25 cellular contexts compared by ENCODE assay signal in genomic region chr15:81942655-81943054, GRCh38.
A peak's percentile ranks its signal among the peaks of the same experiment; 100 is the strongest.
DNase-seq lines count a peak whose midpoint lies in the region; ATAC-seq, FAIRE-seq and TF ChIP-seq lines count a peak whose summit lies in the region.
"Had no signal": no experiment of that assay in that cellular context is flagged by ENCODE, and none has a peak within 500 bp of the region (broad histone marks: within the 10 kb centered on the region; RNA-seq: fewer than 3 reads in every experiment).

No MANE protein-coding gene starts in this region.

- CTCF ChIA-PET in HepG2 (lab: Yijun Ruan, JAX; ENCODE audit: low intra/inter-chr PET ratio, low total read pairs) (no interaction called here), K562 (lab: Yijun Ruan, JAX; ENCODE audit: low intra/inter-chr PET ratio) (no interaction called here)

- H2AFZ ChIP-seq in HepG2 (ENCODE audit: low read length) (no peak overlapping the region), K562 (ENCODE audit: low read depth, low read length) (no peak overlapping the region)
- H2AFZ ChIP-seq: GM23338 had no signal

- H3K4me3 Mint-ChIP-seq in type B pancreatic cell: peak overlapping the region; percentile 19
- H3K4me3 Mint-ChIP-seq: CD14-positive monocyte; CD4-positive, alpha-beta T cell; GM23338; H9 had no signal

- no peaks in the 10 kb centered on the region for H3K4me1 ChIP-seq in HepG2 (ENCODE audit: insufficient read depth, low read length)
- H3K4me1 ChIP-seq in right lobe of liver: no peaks in the 10 kb centered on the region
- H3K4me1 ChIP-seq in K562 (replicated peaks in 1 of 2; ENCODE audit: control insufficient read depth in 2 of 2, insufficient read depth in 2 of 2, low read length in 2 of 2): peaks cover 27 to 65% of the 10 kb centered on the region in 2 experiments
- no peaks in the 10 kb centered on the region for H3K4me1 ChIP-seq in stomach
- H3K4me1 ChIP-seq: A549, BE2C had no signal

- POLR2A ChIA-PET in HepG2 (lab: Yijun Ruan, JAX): no interaction called here
- POLR2A ChIA-PET in K562 (lab: Yijun Ruan, JAX): interaction anchor here (0.7 kb wide), 1 partner anchor 947 kb away, joined by 3 read pairs; no protein-coding TSS in a partner anchor

- DNase-seq in HepG2 (ENCODE audit: low spot score) (no peak), right lobe of liver (no peak), NB4 (ENCODE audit: low read depth) (peak; percentile 7), K562 (ENCODE audit: extremely low read depth in 1 of 4, low spot score in 3 of 4) (no peak), type B pancreatic cell (ENCODE audit: extremely low spot score, unreplicated experiment) (no peak), NCI-H345 (lab: John Stamatoyannopoulos, UW) (no peak), stomach (no peak), occipital lobe (lab: John Stamatoyannopoulos, UW) (no peak)
- DNase-seq: 8988T; ACHN; AML-193; BE2C; Calu3; CD4-positive, alpha-beta T cell; COR-L47; DMS153; DMS79; EL; H9 had no signal

- H3K79me2 ChIP-seq in HepG2 (ENCODE audit: insufficient read depth, low read length) (no peaks in the 10 kb centered on the region), K562 (ENCODE audit: control insufficient read depth, insufficient read depth, low read length) (no peaks in the 10 kb centered on the region)

- H4K20me1 ChIP-seq in HepG2 (ENCODE audit: insufficient read depth, low read length) (no peaks in the 10 kb centered on the region), K562 (replicated peaks; ENCODE audit: control insufficient read depth, insufficient read depth, low read length) (no peaks in the 10 kb centered on the region)
- H4K20me1 ChIP-seq: BLaER1 treated with 17β-estradiol and CSF1 and Interleukin-3, amounts not matched to agents 10 nM and 100 nM had no signal

- ATAC-seq in HepG2 (no peak), right lobe of liver (no peak), K562 (no peak)
- ATAC-seq: A549, GM12878, GM23338, HCT116 had no signal

- no peak overlapping the region for H3K27ac ChIP-seq in HepG2 (ENCODE audit: extremely low read length, insufficient read depth, low read length)
- no peak overlapping the region for H3K27ac ChIP-seq in right lobe of liver
- peak overlapping the region; percentile 56; the same call in 1 of the 3 replicates for H3K27ac ChIP-seq in K562 (ENCODE audit: extremely low read depth, low read depth, low read length)
- H3K27ac ChIP-seq in stomach: no peak overlapping the region
- H3K27ac ChIP-seq: A549; BLaER1 treated with 17β-estradiol and CSF1 and Interleukin-3, amounts not matched to agents 10 nM and 100 nM had no signal

- BruUV-seq in HepG2 (replicated peaks; lab: Mats Ljungman, UMichigan): no TSS peak
- no TSS peak for BruUV-seq in K562 (replicated peaks; lab: Mats Ljungman, UMichigan)

- H3K4me3 ChIP-seq in HepG2 (replicated peaks in 1 of 3; ENCODE audit: insufficient read depth in 1 of 3, low read depth in 2 of 3, low read length in 3 of 3): no peak overlapping the region
- no peak overlapping the region for H3K4me3 ChIP-seq in right lobe of liver
- no peak overlapping the region for H3K4me3 ChIP-seq in NB4 (ENCODE audit: low read depth, low read length)
- H3K4me3 ChIP-seq in K562: no peak overlapping the region
- no peak overlapping the region for H3K4me3 ChIP-seq in stomach
- H3K4me3 ChIP-seq: A549; BLaER1 treated with 17β-estradiol and CSF1 and Interleukin-3, amounts not matched to agents 10 nM and 100 nM; GM12878; GM23338 had no signal

- in situ Hi-C loops in HepG2 (cut with HindIII; ENCODE audit: extremely low pct_ligation_motif_present, low pct_unique_long_range_greater_than_20kb) (no loop called here), K562 (cut with MboI) (no loop called here)

- peaks cover 3% of the 10 kb centered on the region for H3K36me3 Mint-ChIP-seq in type B pancreatic cell
- H3K36me3 Mint-ChIP-seq: CD14-positive monocyte had no signal

- no peaks in the 10 kb centered on the region for H3K9me3 ChIP-seq in HepG2 (ENCODE audit: low read length)
- no peaks in the 10 kb centered on the region for H3K9me3 ChIP-seq in right lobe of liver
- peaks cover 4% of the 10 kb centered on the region; the same call in 1 of the 2 replicates for H3K9me3 ChIP-seq in K562 (replicated peaks; ENCODE audit: control insufficient read depth, insufficient read depth, low read depth, low read length)
- H3K9me3 ChIP-seq in stomach: peaks cover 0 to 10% (median 5%) of the 10 kb centered on the region in 4 donors
- H3K9me3 ChIP-seq: BE2C; BLaER1 treated with 17β-estradiol and CSF1 and Interleukin-3, amounts not matched to agents 10 nM and 100 nM had no signal

- no peak for TF ChIP-seq RAD21 in HepG2 (CRISPR knock-in tag; IDR thresholded peaks at IDR 0.05)
- no peak for TF ChIP-seq RAD21 in K562 (CRISPR knock-in tag; conservative IDR thresholded peaks at IDR 0.05 in 1 of 2, IDR thresholded peaks at IDR 0.05 in 1 of 2)

- H3K4me2 ChIP-seq in HepG2 (ENCODE audit: low read depth, low read length) (no peak overlapping the region), K562 (ENCODE audit: insufficient read depth, low read length) (no peak overlapping the region)
- H3K4me2 ChIP-seq: A549; BLaER1 treated with 17β-estradiol and CSF1 and Interleukin-3, amounts not matched to agents 10 nM and 100 nM; GM23338 had no signal

- 4% methylated on average over 3 of the region's 3 CpGs for WGBS in HepG2 (ENCODE audit: low lambda C conversion rate)
- 48% methylated on average over 3 of the region's 3 CpGs for WGBS in right lobe of liver (ENCODE audit: insufficient coverage, low coverage, low lambda C conversion rate, missing lambda C conversion rate)
- 27% methylated on average over 3 of the region's 3 CpGs for WGBS in K562 (ENCODE audit: insufficient coverage, low coverage, missing lambda C conversion rate)
- WGBS in stomach, 5 donors: 63 to 79% (median 75%) methylated on average over 3 of the region's 3 CpGs

- H3K36me3 ChIP-seq in HepG2 (replicated peaks in 1 of 2; ENCODE audit: control insufficient read depth in 1 of 2, insufficient read depth in 2 of 2, low read length in 2 of 2) (no peaks in the 10 kb centered on the region), right lobe of liver (no peaks in the 10 kb centered on the region), K562 (ENCODE audit: control insufficient read depth, insufficient read depth, low read length) (no peaks in the 10 kb centered on the region), stomach (no peaks in the 10 kb centered on the region)
- H3K36me3 ChIP-seq: BE2C; BLaER1 treated with 17β-estradiol and CSF1 and Interleukin-3, amounts not matched to agents 10 nM and 100 nM had no signal

- no peaks in the 10 kb centered on the region for H3K9me3 Mint-ChIP-seq in type B pancreatic cell
- H3K9me3 Mint-ChIP-seq: GM23338 had no signal

- peak overlapping the region; percentile 35 for H3K27ac Mint-ChIP-seq in type B pancreatic cell
- H3K27ac Mint-ChIP-seq: CD14-positive monocyte; CD4-positive, alpha-beta T cell; GM23338; H9 had no signal

- TF ChIP-seq CTCF in HepG2 (CRISPR knock-in tag; IDR thresholded peaks at IDR 0.05) (no peak), right lobe of liver (IDR thresholded peaks at IDR 0.05) (no peak), NB4 (IDR thresholded peaks at IDR 0.05; ENCODE audit: low read depth, low read length) (no peak), K562 (IDR thresholded peaks at IDR 0.05 in 2 of 3, conservative IDR thresholded peaks at IDR 0.05 in 1 of 3; ENCODE audit: insufficient read depth in 2 of 3, low read depth in 1 of 3, low read length in 3 of 3) (no peak), type B pancreatic cell (conservative IDR thresholded peaks at IDR 0.05) (no peak), stomach (IDR thresholded peaks at IDR 0.05) (no peak)

- no peaks in the 10 kb centered on the region for H3K27me3 Mint-ChIP-seq in type B pancreatic cell

- H3K9ac ChIP-seq in HepG2 (ENCODE audit: insufficient read depth, low read depth, low read length) (no peak overlapping the region), K562 (ENCODE audit: insufficient read depth in 1 of 2, low read depth in 2 of 2, low read length in 2 of 2) (no peak overlapping the region)
- H3K9ac ChIP-seq: BLaER1 treated with 17β-estradiol and CSF1 and Interleukin-3, amounts not matched to agents 10 nM and 100 nM had no signal

- H3K9me1 ChIP-seq in K562 (ENCODE audit: control insufficient read depth, insufficient read depth, low read length): no peaks in the 10 kb centered on the region

- intact Hi-C loops in HepG2 (cut with micrococcal nuclease; ENCODE audit: unreplicated experiment) (no loop called here), right lobe of liver (cut with DNase I) (loop anchor here in 1 of 2 donors (10.0 kb wide), 1 partner anchor 458 kb away; no protein-coding TSS in a partner anchor), K562 (cut with micrococcal nuclease) (loop anchor here (1.0 kb wide), 1 partner anchor 104 kb away; the partner anchor contains the start of gene MEX3B), stomach (cut with DNase I; ENCODE audit: low total_unique reads) (no loop called here)

- H3K4me1 Mint-ChIP-seq in type B pancreatic cell (ENCODE audit: unreplicated experiment): peaks cover 33% of the 10 kb centered on the region

- TF ChIP-seq POLR2A in HepG2 (IDR thresholded peaks at IDR 0.05; ENCODE audit: insufficient read depth in 1 of 2, low read depth in 2 of 2, low read length in 2 of 2) (no peak), right lobe of liver (IDR thresholded peaks at IDR 0.05) (no peak), NB4 (IDR thresholded peaks at IDR 0.05; ENCODE audit: extremely low read depth, insufficient read length) (no peak), K562 (conservative IDR thresholded peaks at IDR 0.05) (no peak), stomach (IDR thresholded peaks at IDR 0.05) (no peak)

- no peak for FAIRE-seq in HepG2 (lab: Jason Lieb, UNC)
- no peak for FAIRE-seq in K562 (lab: Jason Lieb, UNC)
- FAIRE-seq: GM12878 had no signal

- TF ChIP-seq EP300 in HepG2 (IDR thresholded peaks at IDR 0.05; ENCODE audit: low read depth in 2 of 2, low read length in 2 of 2) (no peak), HepG2 (CRISPR knock-in tag; IDR thresholded peaks at IDR 0.05; ENCODE audit: borderline replicate concordance) (no peak), K562 (IDR thresholded peaks at IDR 0.05; ENCODE audit: low read length) (no peak), stomach (IDR thresholded peaks at IDR 0.05) (no peak)

- H3K27me3 ChIP-seq in HepG2 (ENCODE audit: control insufficient read depth in 1 of 2, insufficient read depth in 2 of 2, low read length in 2 of 2) (no peaks in the 10 kb centered on the region), right lobe of liver (no peaks in the 10 kb centered on the region), K562 (ENCODE audit: control insufficient read depth in 2 of 2, insufficient read depth in 2 of 2, low read length in 2 of 2) (no peaks in the 10 kb centered on the region), stomach (no peaks in the 10 kb centered on the region)
- H3K27me3 ChIP-seq: BE2C; BLaER1 treated with 17β-estradiol and CSF1 and Interleukin-3, amounts not matched to agents 10 nM and 100 nM had no signal

TF ChIP-seq in HepG2, 621 proteins besides CTCF, POLR2A, EP300 and RAD21 (continues in another document):
- TF ChIP-seq ZNF558 (CRISPR knock-in tag; IDR thresholded peaks at IDR 0.05; ENCODE audit: borderline replicate concordance) (no peak), CREB1 (IDR thresholded peaks at IDR 0.05) (peak; percentile 78), CREB1 (CRISPR knock-in tag; IDR thresholded peaks at IDR 0.05) (no peak)

TF ChIP-seq in K562, 482 proteins besides CTCF, POLR2A, EP300 and RAD21 (continues in another document):
- TF ChIP-seq ZZZ3 (IDR thresholded peaks at IDR 0.05): no peak
- no peak for TF ChIP-seq NCOR1 (IDR thresholded peaks at IDR 0.05)
- TF ChIP-seq JUNB (CRISPR knock-in tag; conservative IDR thresholded peaks at IDR 0.05): no peak
